In genomic region chr15:78298983-78299301, GRCh38 we compare ENCODE assay signal across 9 cellular contexts. TPM values are rescaled to one million over a fixed set of nuclear protein-coding genes. Genes with fewer than 3 reads are reported as not detected.
DNase-seq lines count a peak whose midpoint lies in the region; ATAC-seq and TF ChIP-seq lines count a peak whose summit lies in the region.
"Had no signal": no experiment of that assay in that cellular context is flagged by ENCODE, and none has a peak within 500 bp of the region (broad histone marks: within the 10 kb centered on the region; RNA-seq: fewer than 3 reads in every experiment).

No MANE protein-coding gene starts in this region.

- TF ChIP-seq CTCF in choroid plexus epithelial cell (conservative IDR thresholded peaks at IDR 0.05; ENCODE audit: low read depth, low read length) (no peak), uterus (IDR thresholded peaks at IDR 0.05) (no peak)

- CTCF ChIA-PET in CD8-positive, alpha-beta memory T cell (lab: Charles Lee), result interaction anchor here (0.6 to 1.7 kb wide), 5 partner anchors 11 to 139 kb away, joined by 3 to 8 read pairs (median 3); partner anchors contain the start of genes DNAJA4 and IREB2

- no peak for TF ChIP-seq POLR2A in uterus (IDR thresholded peaks at IDR 0.05)

- peak overlapping the region; percentile 95 to 99 (median 97) for H3K4me3 Mint-ChIP-seq in CD8-positive, alpha-beta memory T cell
- H3K4me3 Mint-ChIP-seq in memory B cell, result peak overlapping the region; percentile 98

- intact Hi-C loops in uterus (cut with DNase I; ENCODE audit: low total_unique reads), result no loop called here

- H3K36me3 ChIP-seq in CD8-positive, alpha-beta memory T cell (ENCODE audit: insufficient read depth, low read length), result no peaks in the 10 kb centered on the region
- H3K36me3 ChIP-seq in MG63, result peaks cover 5% of the 10 kb centered on the region
- H3K36me3 ChIP-seq in uterus, result no peaks in the 10 kb centered on the region

- peak; percentile 31 for ATAC-seq in GM21723 (IDR thresholded peaks at IDR 0.05; ENCODE audit: unreplicated experiment)
- peak; percentile 18 for ATAC-seq in memory B cell (ENCODE audit: low read depth)
- no peak for ATAC-seq in GM19452 (IDR thresholded peaks at IDR 0.05; ENCODE audit: unreplicated experiment)

- DNase-seq in CD8-positive, alpha-beta memory T cell, result no peak
- DNase-seq in MG63 (peak; percentile 16), choroid plexus epithelial cell (ENCODE audit: low read depth) (peak; percentile 48), memory B cell (ENCODE audit: low spot score in 2 of 2) (no peak), uterus (no peak), amniotic stem cell (lab: John Stamatoyannopoulos, UW) (no peak)

- H3K9me3 ChIP-seq in CD8-positive, alpha-beta memory T cell (ENCODE audit: low read length), result no peaks in the 10 kb centered on the region
- H3K9me3 ChIP-seq in MG63 (no peaks in the 10 kb centered on the region), uterus (no peaks in the 10 kb centered on the region)

- no peaks in the 10 kb centered on the region for H3K27me3 ChIP-seq in CD8-positive, alpha-beta memory T cell (ENCODE audit: insufficient read depth, low read length, poor library complexity, severe bottlenecking)
- H3K27me3 ChIP-seq in MG63 (no peaks in the 10 kb centered on the region), uterus (no peaks in the 10 kb centered on the region)

- H3K27ac ChIP-seq in CD8-positive, alpha-beta memory T cell (ENCODE audit: low read depth, low read length), result peak overlapping the region; percentile 87
- peak overlapping the region; percentile 72 to 75 for H3K27ac ChIP-seq in uterus

- POLR2A ChIA-PET in CD8-positive, alpha-beta memory T cell (lab: Charles Lee), result interaction anchor here (1.1 to 1.9 kb wide), 3 partner anchors 13 to 139 kb away, joined by 4 to 25 read pairs (median 10); partner anchors contain the start of genes DNAJA4 and IREB2

- peak overlapping the region; percentile 72 to 98 (median 95) for H3K27ac Mint-ChIP-seq in CD8-positive, alpha-beta memory T cell
- H3K27ac Mint-ChIP-seq in memory B cell, result peak overlapping the region; percentile 96

- H3K27me3 Mint-ChIP-seq in CD8-positive, alpha-beta memory T cell, result peaks cover 0 to 1% of the 10 kb centered on the region in 2 donors
- H3K27me3 Mint-ChIP-seq in memory B cell, result no peaks in the 10 kb centered on the region

- H3K36me3 Mint-ChIP-seq in CD8-positive, alpha-beta memory T cell, result peaks cover 0 to 23% (median 3%) of the 10 kb centered on the region in 3 donors
- H3K36me3 Mint-ChIP-seq in memory B cell, result peaks cover 10% of the 10 kb centered on the region

- H3K4me1 ChIP-seq in CD8-positive, alpha-beta memory T cell (ENCODE audit: insufficient read depth, low read length), result peaks cover 13% of the 10 kb centered on the region
- H3K4me1 ChIP-seq in uterus, result peaks cover 0 to 10% of the 10 kb centered on the region in 2 donors

- H3K9me3 Mint-ChIP-seq in CD8-positive, alpha-beta memory T cell, result no peaks in the 10 kb centered on the region
- no peaks in the 10 kb centered on the region for H3K9me3 Mint-ChIP-seq in memory B cell

- peak overlapping the region; percentile 86 for H3K4me3 ChIP-seq in CD8-positive, alpha-beta memory T cell (ENCODE audit: low read length)
- H3K4me3 ChIP-seq in MG63 (peak overlapping the region; percentile 92), choroid plexus epithelial cell (ENCODE audit: low read depth, low read length) (peak overlapping the region; percentile 81), uterus (peak overlapping the region; percentile 84 to 91)

- H3K4me1 Mint-ChIP-seq in CD8-positive, alpha-beta memory T cell, result peaks cover 25 to 43% (median 31%) of the 10 kb centered on the region in 3 donors
- peaks cover 9% of the 10 kb centered on the region for H3K4me1 Mint-ChIP-seq in memory B cell

RNA-seq across cellular contexts. Expression of gene SKIC8, which starts 0.5 kb away (rescaled TPM):
- total RNA-seq in CD8-positive, alpha-beta memory T cell, result 10 to 100 TPM; 60.2 to 62.9 TPM
- polyA plus RNA-seq in CD8-positive, alpha-beta memory T cell, result 82.5 TPM
- 188 and 259 TPM in 2 replicates for total RNA-seq in MG63 (2014; rRNA removed; shearing (Covaris generic); ENCODE audit: low replicate concordance)
- total RNA-seq in uterus, result 10 to 100 TPM; 29.4 to 85.0 (median 62.9) TPM

RNA-seq across cellular contexts. Expression of gene DNAJA4, which starts 34.6 kb away (rescaled TPM):
- total RNA-seq in CD8-positive, alpha-beta memory T cell, result 10 to 100 TPM; 32.6 to 35.3 TPM
- 12.3 TPM for polyA plus RNA-seq in CD8-positive, alpha-beta memory T cell
- total RNA-seq in MG63 (2014; rRNA removed; shearing (Covaris generic); ENCODE audit: low replicate concordance), result not detected in 2 replicates
- 10 to 100 TPM in 3 of 4 donors, 1 to 10 TPM in 1; 2.6 to 16.8 (median 14.6) TPM for total RNA-seq in uterus

RNA-seq across cellular contexts. Expression of gene CRABP1, which starts 41.2 kb away (rescaled TPM):
- total RNA-seq in CD8-positive, alpha-beta memory T cell, result not detected
- polyA plus RNA-seq in CD8-positive, alpha-beta memory T cell, result not detected
- not detected in 2 replicates for total RNA-seq in MG63 (2014; rRNA removed; shearing (Covaris generic); ENCODE audit: low replicate concordance)
- 1 to 10 TPM in 1 of 4 donors, not detected in 3; 3.4 TPM for total RNA-seq in uterus
- total RNA-seq: T-helper 1 cell treated with Interleukin-12 subunit alpha and Interleukin-12 subunit beta and Interleukin-4 antibody, amounts not matched to agents 30 ng/mL and 1 ng/mL, for 36 hours had no signal

Comparison
In these comparisons a context has a peak if more than half of its experiments do, and no peak if none do; other contexts are left out.
1. DNase-seq: peak in MG63 (single experiment) and choroid plexus epithelial cell (single experiment); none in CD8-positive, alpha-beta memory T cell (0 of 5), memory B cell (0 of 2), uterus (0 of 2) and amniotic stem cell (single experiment).
2. Peak in every context shown above with its lines, with median percentiles within 50 percentile points of each other: H3K4me3 ChIP-seq.